Comparison of ENCODE assay signal across 12 cellular contexts in genomic region chr21:41684381-41685245, GRCh38.
A peak's percentile ranks its signal among the peaks of the same experiment; 100 is the strongest.
DNase-seq lines count a peak whose midpoint lies in the region; FAIRE-seq and TF ChIP-seq lines count a peak whose summit lies in the region.
"Had no signal": no experiment of that assay in that cellular context is flagged by ENCODE, and none has a peak within 500 bp of the region (broad histone marks: within the 10 kb centered on the region; RNA-seq: fewer than 3 reads in every experiment).

No MANE protein-coding gene starts in this region.

- TF ChIP-seq EP300 in H1 (IDR thresholded peaks at IDR 0.05; ENCODE audit: borderline replicate concordance in 1 of 2, low read depth in 2 of 2, low read length in 2 of 2): no peak

- no peak for FAIRE-seq in H1 (lab: Jason Lieb, UNC)

- no peak overlapping the region for H2AK5ac ChIP-seq in H1 (ENCODE audit: low read depth, low read length)

- no peak overlapping the region for H3K56ac ChIP-seq in H1 (replicated peaks; ENCODE audit: insufficient read length, low read depth, low read length)

- H3K14ac ChIP-seq in H1 (ENCODE audit: insufficient read length): no peak overlapping the region

- H3K9me3 ChIP-seq in H1 (ENCODE audit: insufficient read depth in 2 of 2, low read depth in 1 of 2, low read length in 1 of 2): no peaks in the 10 kb centered on the region
- H3K9me3 ChIP-seq: BLaER1 had no signal

- WGBS in H1 (ENCODE audit: extremely low coverage in 1 of 2, insufficient coverage in 1 of 2, insufficient read length in 1 of 2, insufficient replicate concordance in 2 of 2, low coverage in 1 of 2, low lambda C conversion rate in 2 of 2, missing lambda C conversion rate in 1 of 2), 2 experiments: 84% methylated on average over 20 of the region's 26 CpGs; no CpG with 5 or more reads in 1 of the 2 experiments

- H3K9ac ChIP-seq in H1 (replicated peaks in 1 of 4; ENCODE audit: extremely low read depth in 1 of 4, low read depth in 3 of 4, low read length in 3 of 4): no peak overlapping the region
- H3K9ac ChIP-seq: BLaER1 had no signal

- peak overlapping the region; percentile 23; the same call in 1 of the 2 replicates for H2BK12ac ChIP-seq in H1 (ENCODE audit: low read depth, low read length)

- CTCF ChIA-PET in H1 (lab: Charles Lee; ENCODE audit: partially characterized antibody): interaction anchor here (0.6 to 2.0 kb wide), 6 partner anchors 11 to 443 kb away, joined by 3 to 10 read pairs (median 3); no protein-coding TSS in a partner anchor

- H4K20me1 ChIP-seq in H1 (replicated peaks in 1 of 2; ENCODE audit: control insufficient read depth in 1 of 2, insufficient read depth in 2 of 2, low read length in 2 of 2): no peaks in the 10 kb centered on the region
- H4K20me1 ChIP-seq: BLaER1 had no signal

- TF ChIP-seq POLR2A in H1 (IDR thresholded peaks at IDR 0.05; ENCODE audit: control extremely low read depth in 1 of 2, low read depth in 2 of 2, low read length in 2 of 2): no peak

- POLR2A ChIA-PET in H1 (lab: Charles Lee; ENCODE audit: partially characterized antibody): no interaction called here

- H3K79me2 ChIP-seq in ACC112 (ENCODE audit: control insufficient read depth, insufficient read depth, low read length, unreplicated experiment): no peaks in the 10 kb centered on the region
- no peaks in the 10 kb centered on the region for H3K79me2 ChIP-seq in H1 (ENCODE audit: control insufficient read depth in 1 of 2, insufficient read depth in 2 of 2, low read length in 2 of 2)

- H4K91ac ChIP-seq in H1 (replicated peaks; ENCODE audit: insufficient read length, low read length): no peak overlapping the region

- no peaks in the 10 kb centered on the region for H3K79me1 ChIP-seq in H1 (ENCODE audit: low read depth, low read length)

- no peak overlapping the region for H2BK5ac ChIP-seq in H1 (ENCODE audit: low read depth, low read length)

- no peak overlapping the region for H3K18ac ChIP-seq in H1 (ENCODE audit: extremely low read depth, low read length)

- no peak for TF ChIP-seq RAD21 in H1 (IDR thresholded peaks at IDR 0.05 in 1 of 2, conservative IDR thresholded peaks at IDR 0.05 in 1 of 2; ENCODE audit: low read depth in 2 of 2, low read length in 2 of 2)

- H3K4me3 ChIP-seq in ACC112 (ENCODE audit: low read depth, low read length) (peak overlapping the region; percentile 61), H1 (ENCODE audit: extremely low read depth in 1 of 4, insufficient read depth in 2 of 4, low read depth in 3 of 4, low read length in 4 of 4) (no peak overlapping the region)
- H3K4me3 ChIP-seq: BLaER1 had no signal

- H3K4ac ChIP-seq in H1 (replicated peaks; ENCODE audit: insufficient read length, low read depth, low read length): no peak overlapping the region

- no peak overlapping the region for H3K4me2 ChIP-seq in H1 (ENCODE audit: insufficient read depth in 1 of 2, low read depth in 2 of 2, low read length in 2 of 2)
- H3K4me2 ChIP-seq: BLaER1 had no signal

- H4K8ac ChIP-seq in H1 (ENCODE audit: extremely low read depth, insufficient read depth, low read length): no peak overlapping the region

- H3K36me3 ChIP-seq in ACC112 (ENCODE audit: insufficient read depth, low read length) (no peaks in the 10 kb centered on the region), H1 (ENCODE audit: control insufficient read depth in 2 of 4, insufficient read depth in 4 of 4, low read length in 3 of 4) (no peaks in the 10 kb centered on the region)
- H3K36me3 ChIP-seq: BLaER1 had no signal

- no peaks in the 10 kb centered on the region for H3K23me2 ChIP-seq in H1 (ENCODE audit: low read depth, low read length)

- H2BK15ac ChIP-seq in H1 (ENCODE audit: low read length): peak overlapping the region; percentile 88; the same call in 1 of the 2 replicates

- no peak overlapping the region for H3K23ac ChIP-seq in H1 (ENCODE audit: insufficient read length)

- H2AFZ ChIP-seq in ACC112 (ENCODE audit: low read length, unreplicated experiment): peak overlapping the region; percentile 20
- 0 out of 2 replicates have a peak overlapping the region, but pooled peaks have one; percentile 11 for H2AFZ ChIP-seq in H1 (ENCODE audit: low read length)

- DNase-seq in LoVo (ENCODE audit: low spot score): peak; percentile 81
- DNase-seq in H1 (ENCODE audit: low read depth in 1 of 2, low spot score in 2 of 2): no peak
- peak; percentile 81 for DNase-seq in mucosa of gallbladder (ENCODE audit: low spot score)
- no peak for DNase-seq in HPDE6-E6E7 (ENCODE audit: extremely low spot score)
- no peak for DNase-seq in NCI-H1930 (lab: John Stamatoyannopoulos, UW)
- no peak for DNase-seq in NCI-H524 treated with DMSO at 0.1 percent for 48 hours (lab: John Stamatoyannopoulos, UW)
- DNase-seq in GDM1 (lab: John Stamatoyannopoulos, UW): no peak
- DNase-seq: activated CD4-positive, CD25-positive, alpha-beta regulatory T cell; NCI-H446 treated with DMSO at 0.1 percent for 48 hours had no signal

- no peak overlapping the region for H2BK120ac ChIP-seq in H1 (replicated peaks; ENCODE audit: low read depth, low read length)

- TF ChIP-seq CTCF in H1 (IDR thresholded peaks at IDR 0.05; ENCODE audit: control extremely low read depth in 1 of 3, insufficient read depth in 1 of 3, low read depth in 1 of 3, low read length in 3 of 3): no peak

- H3K4me1 ChIP-seq in ACC112 (ENCODE audit: control insufficient read depth, insufficient read depth, low read length, unreplicated experiment) (peaks cover 15% of the 10 kb centered on the region), H1 (replicated peaks in 1 of 4; ENCODE audit: control insufficient read depth in 3 of 4, insufficient read depth in 4 of 4, low read length in 3 of 4) (peaks cover 0 to 8% (median 0%) of the 10 kb centered on the region in 4 experiments; a peak in 2 of 7 replicates)
- H3K4me1 ChIP-seq: BLaER1 had no signal

- no peak overlapping the region for H4K5ac ChIP-seq in H1 (ENCODE audit: insufficient read length, low read depth, low read length)

- no peaks in the 10 kb centered on the region for H3K27me3 ChIP-seq in ACC112 (ENCODE audit: insufficient read depth, low read length)
- no peaks in the 10 kb centered on the region; a peak in 1 of 7 replicates for H3K27me3 ChIP-seq in H1 (replicated peaks in 1 of 4; ENCODE audit: control insufficient read depth in 3 of 4, extremely low read depth in 1 of 4, insufficient read depth in 3 of 4, low read length in 3 of 4)
- H3K27me3 ChIP-seq: BLaER1 had no signal

- peak overlapping the region; percentile 95; the same call in 1 of the 2 replicates for H2BK20ac ChIP-seq in H1 (ENCODE audit: low read length)

- H3K27ac ChIP-seq in ACC112 (ENCODE audit: low read depth, low read length) (peak overlapping the region; percentile 43; the same call in 1 of the 2 replicates), H1 (ENCODE audit: low read depth, low read length) (no peak overlapping the region)
- H3K27ac ChIP-seq: BLaER1, HL-60 had no signal

TF ChIP-seq in H1, 55 proteins besides CTCF, POLR2A, EP300 and RAD21:
- TF ChIP-seq PHF8 (conservative IDR thresholded peaks at IDR 0.05; ENCODE audit: low read depth, low read length) (no peak), MAX (IDR thresholded peaks at IDR 0.05) (no peak), BRCA1 (IDR thresholded peaks at IDR 0.05; ENCODE audit: low read depth, low read length) (no peak), JUN (IDR thresholded peaks at IDR 0.05; ENCODE audit: low read depth, low read length) (no peak), E2F6 (IDR thresholded peaks at IDR 0.05) (no peak), TAF1 (IDR thresholded peaks at IDR 0.05; ENCODE audit: low read depth, low read length) (no peak), HDAC2 (IDR thresholded peaks at IDR 0.05; ENCODE audit: borderline replicate concordance in 1 of 2, low read depth in 2 of 2, low read length in 2 of 2) (no peak), SP1 (IDR thresholded peaks at IDR 0.05; ENCODE audit: low read depth, low read length) (no peak), GTF2F1 (IDR thresholded peaks at IDR 0.05; ENCODE audit: borderline replicate concordance, low read depth, low read length) (no peak), CBX5 (IDR thresholded peaks at IDR 0.05; ENCODE audit: low read depth, low read length) (no peak), CREB1 (IDR thresholded peaks at IDR 0.05) (no peak), SAP30 (IDR thresholded peaks at IDR 0.05; ENCODE audit: insufficient read depth, insufficient replicate concordance, low read length) (no peak), BACH1 (IDR thresholded peaks at IDR 0.05; ENCODE audit: low read length) (no peak)
TF ChIP-seq in H1: peak in this region for 0.

Comparison
In these comparisons a context has a peak if more than half of its experiments do, and no peak if none do; other contexts are left out.
1. DNase-seq: peak in LoVo (single experiment) and mucosa of gallbladder (single experiment); none in H1 (0 of 2), HPDE6-E6E7 (single experiment), NCI-H1930 (0 of 2), NCI-H524 treated with DMSO at 0.1 percent for 48 hours (single experiment) and GDM1 (single experiment).